In genomic region chr6:37966801-37967200, GRCh38 we compare ENCODE assay signal across 17 cellular contexts.
"Had no signal": no experiment of that assay in that cellular context is flagged by ENCODE, and none has a peak within 500 bp of the region (broad histone marks: within the 10 kb centered on the region; RNA-seq: fewer than 3 reads in every experiment).

No MANE protein-coding gene starts in this region.

- H3K27me3 Mint-ChIP-seq: activated CD4-positive, alpha-beta memory T cell treated with anti-CD3 and anti-CD28 coated beads, Interleukin-2, amount 10 ng/mL, durations not matched to agents 7 days and 5 days; activated CD4-positive, alpha-beta T cell treated with anti-CD3 and anti-CD28 coated beads for 36 hours had no signal

- H3K27me3 ChIP-seq: spleen had no signal

- ATAC-seq: activated CD4-positive, alpha-beta T cell treated with anti-CD3 and anti-CD28 coated beads for 36 hours; mucosa of descending colon; natural killer cell; sciatic nerve had no signal

- H3K36me3 Mint-ChIP-seq: natural killer cell had no signal

- H3K27ac ChIP-seq: prostate gland, spleen, VCaP had no signal

- DNase-seq: activated CD4-positive, alpha-beta memory T cell treated with anti-CD3 and anti-CD28 coated beads, Interleukin-2, amount 10 ng/mL, durations not matched to agents 7 days and 5 days; activated CD4-positive, alpha-beta T cell treated with anti-CD3 and anti-CD28 coated beads for 36 hours; activated gamma-delta T cell treated with Interleukin-2 at 50 U/mL for 16 hours; activated T-cell treated with anti-CD3 and anti-CD28 coated beads, Interleukin-2, amount 50 U/mL, for 48 hours; central memory CD4-positive, alpha-beta T cell; cortex of kidney; effector memory CD4-positive, alpha-beta T cell; erythroblast; mucosa of descending colon; natural killer cell; spleen; stimulated activated CD4-positive, alpha-beta T cell treated with anti-CD3 and anti-CD28 coated beads, Interleukin-1b, Interleukin-23, amount 100 ng/mL, for 48 hours; stimulated activated naive CD4-positive, alpha-beta T cell treated with Interleukin-2 at 50 U/mL for 16 hours; trophoblast cell had no signal

- H3K4me3 Mint-ChIP-seq: activated CD4-positive, alpha-beta memory T cell treated with anti-CD3 and anti-CD28 coated beads, Interleukin-2, amount 10 ng/mL, durations not matched to agents 7 days and 5 days; activated CD4-positive, alpha-beta T cell treated with anti-CD3 and anti-CD28 coated beads for 36 hours; natural killer cell had no signal

- H3K27ac Mint-ChIP-seq: activated CD4-positive, alpha-beta memory T cell treated with anti-CD3 and anti-CD28 coated beads, Interleukin-2, amount 10 ng/mL, durations not matched to agents 7 days and 5 days; activated CD4-positive, alpha-beta T cell treated with anti-CD3 and anti-CD28 coated beads for 36 hours had no signal

- H3K4me1 ChIP-seq: prostate gland had no signal
